Comparison of ENCODE assay signal across 10 cellular contexts in the genomic region with DNA sequence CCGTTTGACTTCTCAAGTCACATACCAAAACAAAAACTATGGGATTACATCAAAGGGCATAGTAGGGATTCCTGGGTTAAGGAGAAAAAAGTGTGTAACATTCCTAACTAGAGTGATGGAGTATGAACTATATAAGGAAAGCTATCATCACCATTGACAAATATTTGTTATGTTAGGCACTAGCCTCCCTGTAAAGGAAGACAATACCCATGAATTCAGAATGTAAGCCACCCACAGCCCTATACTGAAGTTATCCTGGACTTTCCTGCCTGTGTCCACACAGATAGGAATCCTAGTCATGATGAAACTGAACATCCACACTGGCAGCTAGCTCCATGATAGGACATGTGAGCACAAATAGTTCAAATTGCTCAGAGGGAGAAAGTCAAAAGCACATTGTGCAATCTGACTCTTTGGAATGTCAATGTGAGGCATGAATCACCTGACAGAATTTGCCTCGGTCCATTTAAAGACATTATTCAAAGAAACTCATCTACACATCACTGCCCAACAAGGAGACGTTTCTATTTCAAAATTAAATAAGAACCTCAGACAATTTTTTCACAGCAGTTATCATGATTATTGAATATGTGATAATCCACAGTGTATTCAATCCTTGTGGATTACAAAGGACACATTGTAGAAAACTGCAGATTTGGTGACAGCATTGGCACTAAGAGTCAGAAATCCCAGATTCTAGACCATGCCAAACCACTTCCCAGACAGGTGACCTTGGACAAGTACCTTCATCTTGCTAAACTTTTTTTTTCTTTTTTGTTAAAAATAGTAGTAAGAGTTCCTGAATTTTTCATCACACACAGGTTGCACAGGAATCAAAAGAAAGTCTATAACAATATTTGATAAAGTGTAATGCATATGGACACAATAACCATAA.
A peak's percentile ranks its signal among the peaks of the same experiment; 100 is the strongest.
DNase-seq lines count a peak whose midpoint lies in the region; ATAC-seq and TF ChIP-seq lines count a peak whose summit lies in the region.
"Had no signal": no experiment of that assay in that cellular context is flagged by ENCODE, and none has a peak within 500 bp of the region (broad histone marks: within the 10 kb centered on the region; RNA-seq: fewer than 3 reads in every experiment).

No MANE protein-coding gene starts in this region.

- H3K4me1 Mint-ChIP-seq in mesothelial cell of epicardium, result peaks cover 13% of the 10 kb centered on the region

- no peak overlapping the region for H3K4me3 ChIP-seq in AG09309 (ENCODE audit: control insufficient read depth, low read depth, low read length)
- H3K4me3 ChIP-seq in PC-9, result peak overlapping the region; percentile 10; the same call in 1 of the 2 replicates
- H3K4me3 ChIP-seq in esophagus muscularis mucosa, result no peak overlapping the region

- no peaks in the 10 kb centered on the region for H3K27me3 Mint-ChIP-seq in mesothelial cell of epicardium (ENCODE audit: low read depth)

- WGBS in esophagus muscularis mucosa, result 15% methylated on average over 3 of the region's 3 CpGs

- H3K27me3 ChIP-seq in PC-9 (ENCODE audit: insufficient read depth, low read depth) (no peaks in the 10 kb centered on the region), esophagus muscularis mucosa (no peaks in the 10 kb centered on the region)

- H3K9me3 ChIP-seq in PC-9 (ENCODE audit: insufficient read depth, low read depth), result peaks cover 33% of the 10 kb centered on the region
- H3K9me3 ChIP-seq in esophagus muscularis mucosa, result no peaks in the 10 kb centered on the region

- H3K4me1 ChIP-seq in PC-9 (replicated peaks; ENCODE audit: insufficient read depth) (peaks cover 57% of the 10 kb centered on the region), esophagus muscularis mucosa (peaks cover 8 to 31% (median 12%) of the 10 kb centered on the region in 4 donors)

- POLR2A ChIA-PET in PC-9 (lab: Charles Lee; ENCODE audit: unreplicated experiment), result interaction anchor here (0.5 to 0.7 kb wide), 8 partner anchors 8 to 1455 kb away, joined by 3 to 17 read pairs (median 6); no protein-coding TSS in a partner anchor

- H3K36me3 ChIP-seq in PC-9 (ENCODE audit: low read depth) (peaks cover 66% of the 10 kb centered on the region), esophagus muscularis mucosa (no peaks in the 10 kb centered on the region)

- BruUV-seq in PC-9 (replicated peaks; lab: Mats Ljungman, UMichigan), result TSS peak; percentile 89

- H3K9me2 ChIP-seq in PC-9 (ENCODE audit: insufficient read depth), result no peaks in the 10 kb centered on the region

- H3K36me3 Mint-ChIP-seq in mesothelial cell of epicardium, result no peaks in the 10 kb centered on the region

- peak; percentile 93 for TF ChIP-seq EP300 in esophagus muscularis mucosa (IDR thresholded peaks at IDR 0.05)

- intact Hi-C loops in PC-9 (cut with micrococcal nuclease; ENCODE audit: unreplicated experiment) (loop anchor here (1.0 to 2.0 kb wide), 2 partner anchors 14 to 46 kb away; no protein-coding TSS in a partner anchor), esophagus muscularis mucosa (cut with DNase I) (loop anchor here (5.0 kb wide), 1 partner anchor 100 kb away; no protein-coding TSS in a partner anchor)

- no peak for TF ChIP-seq POLR2A in esophagus muscularis mucosa (IDR thresholded peaks at IDR 0.05; ENCODE audit: low read depth)

- H3K79me2 ChIP-seq in PC-9 (ENCODE audit: low read depth), result peaks cover 93% of the 10 kb centered on the region

- TF ChIP-seq CTCF in AG09309 (IDR thresholded peaks at IDR 0.05; ENCODE audit: control insufficient read depth, insufficient read depth, low read depth, low read length, missing control alignments) (no peak), PC-9 (conservative IDR thresholded peaks at IDR 0.05) (no peak), esophagus muscularis mucosa (IDR thresholded peaks at IDR 0.05) (no peak), mesothelial cell of epicardium (IDR thresholded peaks at IDR 0.05; ENCODE audit: unreplicated experiment) (no peak)

- CTCF ChIA-PET in PC-9 (lab: Charles Lee), result no interaction called here

- H3K4me3 Mint-ChIP-seq in mesothelial cell of epicardium, result no peak overlapping the region
- H3K4me3 Mint-ChIP-seq: stimulated activated naive CD8-positive, alpha-beta T cell treated with anti-CD3 and anti-CD28 coated beads, Interleukin-15, Interleukin-2, amounts not matched to agents 100 ng/mL and 50 ng/mL, for 24 hours had no signal

- DNase-seq in AG09309 (ENCODE audit: low read depth) (peak; percentile 96), PC-9 (peak; percentile 63 to 100), esophagus muscularis mucosa (ENCODE audit: extremely low spot score) (no peak), mesothelial cell of epicardium (ENCODE audit: low spot score in 2 of 2, unreplicated experiment in 2 of 2) (no peak)
- DNase-seq: caudate nucleus had no signal

- peak overlapping the region; percentile 56 for H3K4me2 ChIP-seq in PC-9

- peaks cover 45% of the 10 kb centered on the region for H3F3A ChIP-seq in PC-9 (ENCODE audit: insufficient read depth, low read depth)

- H3K27ac Mint-ChIP-seq in mesothelial cell of epicardium, result peak overlapping the region; percentile 89
- H3K27ac Mint-ChIP-seq: stimulated activated naive CD8-positive, alpha-beta T cell treated with anti-CD3 and anti-CD28 coated beads, Interleukin-15, Interleukin-2, amounts not matched to agents 100 ng/mL and 50 ng/mL, for 24 hours had no signal

- peaks cover 29% of the 10 kb centered on the region for H3K9me3 Mint-ChIP-seq in mesothelial cell of epicardium
- H3K9me3 Mint-ChIP-seq: stimulated activated naive CD8-positive, alpha-beta T cell treated with anti-CD3 and anti-CD28 coated beads, Interleukin-15, Interleukin-2, amounts not matched to agents 100 ng/mL and 50 ng/mL, for 24 hours had no signal

- ATAC-seq in HG02973 (IDR thresholded peaks at IDR 0.05; ENCODE audit: unreplicated experiment), result no peak
- no peak for ATAC-seq in GM18868 (IDR thresholded peaks at IDR 0.05; ENCODE audit: unreplicated experiment)
- no peak for ATAC-seq in GM21737 (IDR thresholded peaks at IDR 0.05; ENCODE audit: unreplicated experiment)
- no peak for ATAC-seq in GM19452 (IDR thresholded peaks at IDR 0.05; ENCODE audit: unreplicated experiment)

- no peaks in the 10 kb centered on the region for H4K20me1 ChIP-seq in PC-9 (ENCODE audit: insufficient read depth)

- H3K27ac ChIP-seq in PC-9 (peak overlapping the region; percentile 97), esophagus muscularis mucosa (replicated peaks in 1 of 4) (peak overlapping the region; percentile 75 to 85 (median 80))

- no peak overlapping the region for H2AFZ ChIP-seq in PC-9

Comparison
In these comparisons a context has a peak if more than half of its experiments do, and no peak if none do; other contexts are left out.
1. DNase-seq: peak in AG09309 (single experiment) and PC-9 (2 of 2); none in esophagus muscularis mucosa (single experiment) and mesothelial cell of epicardium (0 of 2).